In genomic region chr19:39970674-39971379, GRCh38 we compare ENCODE assay signal across 1 cellular context.
TF ChIP-seq lines count a peak whose summit lies in the region.

PSMC4 (plus strand) TSS chr19:39971165; CDS start chr19:39971203, 38 bp downstream.

TF ChIP-seq in HepG2, 621 proteins besides CTCF, POLR2A, EP300 and RAD21 (continued from another document and continues in another):
- TF ChIP-seq ZNF333 (CRISPR knock-in tag; IDR thresholded peaks at IDR 0.05; ENCODE audit: borderline replicate concordance) (0 out of 2 replicates have a peak, but pooled peaks have one; percentile 20), ZUFSP (CRISPR knock-in tag; IDR thresholded peaks at IDR 0.05; ENCODE audit: borderline replicate concordance) (no peak), TEAD3 (CRISPR knock-in tag; optimal IDR thresholded peaks at IDR 0.05; ENCODE audit: borderline replicate concordance) (peak; percentile 85), ZNF766 (CRISPR knock-in tag; IDR thresholded peaks at IDR 0.05; ENCODE audit: borderline replicate concordance) (peak; percentile 62; the same call in 1 of the 2 replicates), KLF16 (CRISPR knock-in tag; IDR thresholded peaks at IDR 0.05) (peak in 1 of 2 experiments; percentile 91; a peak in 2 of 4 replicates), ZNF83 (CRISPR knock-in tag; IDR thresholded peaks at IDR 0.05; ENCODE audit: borderline replicate concordance) (peak; percentile 49; the same call in 1 of the 2 replicates), ZKSCAN8 (CRISPR knock-in tag; IDR thresholded peaks at IDR 0.05; ENCODE audit: borderline replicate concordance) (peak; percentile 86; the same call in 1 of the 2 replicates), U2AF2 (IDR thresholded peaks at IDR 0.05; ENCODE audit: low read depth, low read length) (no peak), SOX6 (IDR thresholded peaks at IDR 0.05) (no peak), SOX6 (CRISPR knock-in tag; IDR thresholded peaks at IDR 0.05) (peak; percentile 83), ZNF773 (CRISPR knock-in tag; IDR thresholded peaks at IDR 0.05; ENCODE audit: borderline replicate concordance) (peak; percentile 43; the same call in 1 of the 2 replicates), SMC3 (IDR thresholded peaks at IDR 0.05; ENCODE audit: low read length) (peak; percentile 77), ZNF709 (CRISPR knock-in tag; IDR thresholded peaks at IDR 0.05) (no peak; the same call in 1 of the 2 replicates), TARDBP (CRISPR knock-in tag; IDR thresholded peaks at IDR 0.05) (peak; percentile 77; the same call in 1 of the 2 replicates), ZSCAN31 (CRISPR knock-in tag; IDR thresholded peaks at IDR 0.05; ENCODE audit: low read depth) (peak; percentile 32; the same call in 1 of the 2 replicates), POLR2G (IDR thresholded peaks at IDR 0.05; ENCODE audit: low read depth, low read length) (peak; percentile 89), ZNF44 (CRISPR knock-in tag; IDR thresholded peaks at IDR 0.05) (no peak), THAP11 (CRISPR knock-in tag; IDR thresholded peaks at IDR 0.05) (peak; percentile 100), RXRA (CRISPR knock-in tag; IDR thresholded peaks at IDR 0.05) (peak; percentile 90), ATAD3A (CRISPR knock-in tag; IDR thresholded peaks at IDR 0.05) (no peak), ZNF580 (CRISPR knock-in tag; IDR thresholded peaks at IDR 0.05; ENCODE audit: borderline replicate concordance, low read depth) (peak; percentile 80), KLF9 (CRISPR knock-in tag; IDR thresholded peaks at IDR 0.05; ENCODE audit: low read depth) (peak; percentile 93), RFX3 (CRISPR knock-in tag; IDR thresholded peaks at IDR 0.05) (no peak), ZNF614 (CRISPR knock-in tag; IDR thresholded peaks at IDR 0.05; ENCODE audit: borderline replicate concordance) (peak; percentile 81), ZBTB34 (CRISPR knock-in tag; IDR thresholded peaks at IDR 0.05) (no peak), MBNL3 (CRISPR knock-in tag; conservative IDR thresholded peaks at IDR 0.05) (no peak), ZNF232 (CRISPR knock-in tag; IDR thresholded peaks at IDR 0.05; ENCODE audit: borderline replicate concordance) (0 out of 2 replicates have a peak, but pooled peaks have one; percentile 70), ELK4 (CRISPR knock-in tag; IDR thresholded peaks at IDR 0.05; ENCODE audit: borderline replicate concordance) (no peak), THAP8 (CRISPR knock-in tag; IDR thresholded peaks at IDR 0.05; ENCODE audit: borderline replicate concordance) (no peak), ZNF75D (CRISPR knock-in tag; IDR thresholded peaks at IDR 0.05; ENCODE audit: borderline replicate concordance) (no peak), NFYC (CRISPR knock-in tag; IDR thresholded peaks at IDR 0.05) (peak; percentile 76), PAX8 (CRISPR knock-in tag; IDR thresholded peaks at IDR 0.05; ENCODE audit: borderline replicate concordance) (0 out of 2 replicates have a peak, but pooled peaks have one; percentile 54), EEA1 (CRISPR knock-in tag; IDR thresholded peaks at IDR 0.05; ENCODE audit: borderline replicate concordance) (no peak), ZFP36L2 (CRISPR knock-in tag; IDR thresholded peaks at IDR 0.05) (no peak), SOX13 (IDR thresholded peaks at IDR 0.05) (no peak), SOX13 (CRISPR knock-in tag; conservative IDR thresholded peaks at IDR 0.05 in 1 of 2, IDR thresholded peaks at IDR 0.05 in 1 of 2) (peak in 1 of 2 experiments; percentile 47; a peak in 2 of 4 replicates), ZFAT (CRISPR knock-in tag; conservative IDR thresholded peaks at IDR 0.05) (no peak), ATF6 (CRISPR knock-in tag; conservative IDR thresholded peaks at IDR 0.05) (0 out of 2 replicates have a peak, but pooled peaks have one; percentile 66), KDM6A (CRISPR knock-in tag; IDR thresholded peaks at IDR 0.05; ENCODE audit: low read depth) (no peak), RFXAP (CRISPR knock-in tag; IDR thresholded peaks at IDR 0.05; ENCODE audit: borderline replicate concordance) (peak; percentile 81), MAZ (IDR thresholded peaks at IDR 0.05; ENCODE audit: borderline replicate concordance, low read depth, low read length) (0 out of 2 replicates have a peak, but pooled peaks have one; percentile 32), MAZ (CRISPR knock-in tag; IDR thresholded peaks at IDR 0.05; ENCODE audit: low read depth) (peak; percentile 81), BORCS8-MEF2B (CRISPR knock-in tag; IDR thresholded peaks at IDR 0.05) (peak; percentile 81; the same call in 1 of the 2 replicates), ZNF362 (CRISPR knock-in tag; IDR thresholded peaks at IDR 0.05; ENCODE audit: borderline replicate concordance) (no peak; the same call in 1 of the 2 replicates)
- TF ChIP-seq, protein P1, sequence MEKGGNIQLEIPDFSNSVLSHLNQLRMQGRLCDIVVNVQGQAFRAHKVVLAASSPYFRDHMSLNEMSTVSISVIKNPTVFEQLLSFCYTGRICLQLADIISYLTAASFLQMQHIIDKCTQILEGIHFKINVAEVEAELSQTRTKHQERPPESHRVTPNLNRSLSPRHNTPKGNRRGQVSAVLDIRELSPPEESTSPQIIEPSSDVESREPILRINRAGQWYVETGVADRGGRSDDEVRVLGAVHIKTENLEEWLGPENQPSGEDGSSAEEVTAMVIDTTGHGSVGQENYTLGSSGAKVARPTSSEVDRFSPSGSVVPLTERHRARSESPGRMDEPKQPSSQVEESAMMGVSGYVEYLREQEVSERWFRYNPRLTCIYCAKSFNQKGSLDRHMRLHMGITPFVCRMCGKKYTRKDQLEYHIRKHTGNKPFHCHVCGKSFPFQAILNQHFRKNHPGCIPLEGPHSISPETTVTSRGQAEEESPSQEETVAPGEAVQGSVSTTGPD (CRISPR knock-in tag; IDR thresholded peaks at IDR 0.05), result no peak
- TF ChIP-seq, protein P2, sequence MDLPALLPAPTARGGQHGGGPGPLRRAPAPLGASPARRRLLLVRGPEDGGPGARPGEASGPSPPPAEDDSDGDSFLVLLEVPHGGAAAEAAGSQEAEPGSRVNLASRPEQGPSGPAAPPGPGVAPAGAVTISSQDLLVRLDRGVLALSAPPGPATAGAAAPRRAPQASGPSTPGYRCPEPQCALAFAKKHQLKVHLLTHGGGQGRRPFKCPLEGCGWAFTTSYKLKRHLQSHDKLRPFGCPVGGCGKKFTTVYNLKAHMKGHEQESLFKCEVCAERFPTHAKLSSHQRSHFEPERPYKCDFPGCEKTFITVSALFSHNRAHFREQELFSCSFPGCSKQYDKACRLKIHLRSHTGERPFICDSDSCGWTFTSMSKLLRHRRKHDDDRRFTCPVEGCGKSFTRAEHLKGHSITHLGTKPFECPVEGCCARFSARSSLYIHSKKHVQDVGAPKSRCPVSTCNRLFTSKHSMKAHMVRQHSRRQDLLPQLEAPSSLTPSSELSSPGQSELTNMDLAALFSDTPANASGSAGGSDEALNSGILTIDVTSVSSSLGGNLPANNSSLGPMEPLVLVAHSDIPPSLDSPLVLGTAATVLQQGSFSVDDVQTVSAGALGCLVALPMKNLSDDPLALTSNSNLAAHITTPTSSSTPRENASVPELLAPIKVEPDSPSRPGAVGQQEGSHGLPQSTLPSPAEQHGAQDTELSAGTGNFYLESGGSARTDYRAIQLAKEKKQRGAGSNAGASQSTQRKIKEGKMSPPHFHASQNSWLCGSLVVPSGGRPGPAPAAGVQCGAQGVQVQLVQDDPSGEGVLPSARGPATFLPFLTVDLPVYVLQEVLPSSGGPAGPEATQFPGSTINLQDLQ (CRISPR knock-in tag; IDR thresholded peaks at IDR 0.05), result no peak
- TF ChIP-seq, protein P3, sequence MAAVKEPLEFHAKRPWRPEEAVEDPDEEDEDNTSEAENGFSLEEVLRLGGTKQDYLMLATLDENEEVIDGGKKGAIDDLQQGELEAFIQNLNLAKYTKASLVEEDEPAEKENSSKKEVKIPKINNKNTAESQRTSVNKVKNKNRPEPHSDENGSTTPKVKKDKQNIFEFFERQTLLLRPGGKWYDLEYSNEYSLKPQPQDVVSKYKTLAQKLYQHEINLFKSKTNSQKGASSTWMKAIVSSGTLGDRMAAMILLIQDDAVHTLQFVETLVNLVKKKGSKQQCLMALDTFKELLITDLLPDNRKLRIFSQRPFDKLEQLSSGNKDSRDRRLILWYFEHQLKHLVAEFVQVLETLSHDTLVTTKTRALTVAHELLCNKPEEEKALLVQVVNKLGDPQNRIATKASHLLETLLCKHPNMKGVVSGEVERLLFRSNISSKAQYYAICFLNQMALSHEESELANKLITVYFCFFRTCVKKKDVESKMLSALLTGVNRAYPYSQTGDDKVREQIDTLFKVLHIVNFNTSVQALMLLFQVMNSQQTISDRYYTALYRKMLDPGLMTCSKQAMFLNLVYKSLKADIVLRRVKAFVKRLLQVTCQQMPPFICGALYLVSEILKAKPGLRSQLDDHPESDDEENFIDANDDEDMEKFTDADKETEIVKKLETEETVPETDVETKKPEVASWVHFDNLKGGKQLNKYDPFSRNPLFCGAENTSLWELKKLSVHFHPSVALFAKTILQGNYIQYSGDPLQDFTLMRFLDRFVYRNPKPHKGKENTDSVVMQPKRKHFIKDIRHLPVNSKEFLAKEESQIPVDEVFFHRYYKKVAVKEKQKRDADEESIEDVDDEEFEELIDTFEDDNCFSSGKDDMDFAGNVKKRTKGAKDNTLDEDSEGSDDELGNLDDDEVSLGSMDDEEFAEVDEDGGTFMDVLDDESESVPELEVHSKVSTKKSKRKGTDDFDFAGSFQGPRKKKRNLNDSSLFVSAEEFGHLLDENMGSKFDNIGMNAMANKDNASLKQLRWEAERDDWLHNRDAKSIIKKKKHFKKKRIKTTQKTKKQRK (IDR thresholded peaks at IDR 0.05; ENCODE audit: low read length), result no peak
